7 cellular contexts compared by ENCODE assay signal in the genomic region with DNA sequence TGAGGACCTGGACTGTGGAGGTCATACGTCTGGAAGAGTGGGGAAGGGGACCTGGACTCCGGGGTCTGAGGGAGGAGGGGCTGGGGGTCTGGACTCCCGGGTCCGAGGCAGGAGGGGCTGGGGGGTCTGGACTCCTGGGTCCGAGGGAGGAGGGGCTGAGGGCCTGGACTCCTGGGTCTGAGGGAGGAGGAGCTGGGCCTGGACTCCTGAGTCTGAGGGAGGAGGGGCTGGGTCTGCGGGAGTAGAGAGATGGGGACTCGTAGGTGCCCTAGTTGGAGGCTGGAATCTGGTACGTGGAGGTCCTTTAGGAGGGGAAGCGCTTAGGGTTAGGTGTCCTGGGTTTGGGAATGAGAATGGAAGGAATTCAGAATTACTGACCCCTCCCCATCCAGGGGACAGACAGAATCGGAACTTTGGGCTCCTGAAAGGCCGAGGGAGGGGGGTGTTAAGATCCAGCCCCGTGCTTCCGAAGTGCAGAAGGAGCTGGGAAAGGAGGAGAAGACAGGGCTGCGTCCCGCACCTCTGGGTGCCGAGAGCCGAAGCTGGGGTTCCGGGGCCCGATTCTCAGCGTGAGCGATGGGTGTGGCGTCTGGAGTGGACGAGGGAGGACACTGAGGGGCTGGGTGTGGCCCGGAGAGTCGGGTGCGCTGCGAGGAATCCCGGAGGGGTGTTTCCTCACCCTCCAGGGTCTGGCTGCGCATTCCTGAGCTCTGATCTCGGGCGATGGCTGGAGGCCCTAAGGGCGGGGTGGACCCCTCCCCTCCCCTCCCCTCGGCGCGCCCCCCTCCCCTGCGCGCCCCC. TPM values are rescaled to one million over a fixed set of nuclear protein-coding genes. Genes with fewer than 3 reads are reported as not detected.
DNase-seq lines count a peak whose midpoint lies in the region; TF ChIP-seq lines count a peak whose summit lies in the region.

No MANE protein-coding gene starts in this region.

- CTCF ChIA-PET in HEK293T (lab: Yijun Ruan, JAX), result interaction anchor here (0.6 to 1.1 kb wide), 2 partner anchors 156 to 797 kb away, joined by 3 read pairs; no protein-coding TSS in a partner anchor

- peak overlapping the region; percentile 48; the same call in 1 of the 2 replicates for H3K27ac ChIP-seq in SK-N-MC

- H3K36me3 ChIP-seq in SK-N-MC (ENCODE audit: insufficient read depth, low read length), result no peaks in the 10 kb centered on the region
- peaks cover under 1% of the 10 kb centered on the region for H3K36me3 ChIP-seq in kidney epithelial cell (ENCODE audit: control insufficient read depth, insufficient read depth, low read length)

- POLR2A ChIA-PET in HEK293T (lab: Yijun Ruan, JAX), result interaction anchor here (0.8 to 2.6 kb wide), 4 partner anchors 9 to 112 kb away, joined by 3 to 39 read pairs (median 6); no protein-coding TSS in a partner anchor

- H3K4me3 ChIP-seq in SK-N-MC, result peak overlapping the region; percentile 80
- peak overlapping the region; percentile 88 to 97 for H3K4me3 ChIP-seq in cardiac fibroblast (replicated peaks in 1 of 2; ENCODE audit: low read depth in 2 of 2, low read length in 2 of 2)
- H3K4me3 ChIP-seq in kidney epithelial cell (ENCODE audit: low read depth, low read length), result peak overlapping the region; percentile 77

- H3K9me3 ChIP-seq in SK-N-MC (ENCODE audit: low read depth, low read length), result no peaks in the 10 kb centered on the region

- TF ChIP-seq CTCF in cardiac fibroblast (IDR thresholded peaks at IDR 0.05; ENCODE audit: low read depth, low read length) (no peak), kidney epithelial cell (IDR thresholded peaks at IDR 0.05; ENCODE audit: insufficient read depth, low read length, poor library complexity, severe bottlenecking) (no peak)

- no peaks in the 10 kb centered on the region for H3K27me3 ChIP-seq in kidney epithelial cell (ENCODE audit: control insufficient read depth, insufficient read depth, low read length)

- DNase-seq in H4 (ENCODE audit: low spot score) (peak; percentile 62), SK-N-MC (ENCODE audit: low read depth, low spot score) (no peak), cardiac fibroblast (ENCODE audit: low read depth in 2 of 2) (peak; percentile 68 to 78), kidney epithelial cell (ENCODE audit: low read depth) (no peak), HEK293T (ENCODE audit: extremely low spot score) (no peak), inferior parietal cortex (ENCODE audit: extremely low spot score) (no peak)
- DNase-seq in stimulated activated CD4-positive, alpha-beta T cell treated with anti-CD3 and anti-CD28 coated beads, Interleukin-2, amount 100 ng/mL, for 24 hours, result peak; percentile 44 to 51

- peak overlapping the region; percentile 77 for H3K9ac ChIP-seq in SK-N-MC (ENCODE audit: insufficient read length)

TF ChIP-seq in HEK293T, 16 proteins besides CTCF, POLR2A, EP300 and RAD21:
- TF ChIP-seq FOXA1 (IDR thresholded peaks at IDR 0.05) (no peak), HDGF (IDR thresholded peaks at IDR 0.05; ENCODE audit: borderline replicate concordance) (no peak), FOXK2 (IDR thresholded peaks at IDR 0.05) (no peak), LEF1 (IDR thresholded peaks at IDR 0.05; ENCODE audit: borderline replicate concordance) (no peak)

RNA-seq across cellular contexts. Expression of a gene that starts 0.6 kb away (rescaled TPM):
- 4.8 and 17.3 TPM in 2 replicates for total RNA-seq in H4 (2014; rRNA removed; shearing (Covaris generic))
- 54.0 and 70.0 TPM in 2 replicates for total RNA-seq in kidney epithelial cell

RNA-seq across cellular contexts. Expression of a gene that starts 13.7 kb away (rescaled TPM):
- not detected in 2 replicates for total RNA-seq in H4 (2014; rRNA removed; shearing (Covaris generic))
- total RNA-seq in kidney epithelial cell, result 0.13 TPM in 1 of 2 replicates, not detected in the other

RNA-seq across cellular contexts. Expression of a gene that starts 40.8 kb away (rescaled TPM):
- not detected in 2 replicates for total RNA-seq in H4 (2014; rRNA removed; shearing (Covaris generic))
- not detected in 2 replicates for total RNA-seq in kidney epithelial cell

RNA-seq across cellular contexts. Expression of a gene that starts 44.2 kb away (rescaled TPM):
- 0.31 and 0.37 TPM in 2 replicates for total RNA-seq in H4 (2014; rRNA removed; shearing (Covaris generic))
- not detected in 2 replicates for total RNA-seq in kidney epithelial cell

Comparison
In these comparisons a context has a peak if more than half of its experiments do, and no peak if none do; other contexts are left out.
1. DNase-seq: peak in H4 (single experiment), cardiac fibroblast (2 of 2) and stimulated activated CD4-positive, alpha-beta T cell treated with anti-CD3 and anti-CD28 coated beads, Interleukin-2, amount 100 ng/mL, for 24 hours (2 of 2); none in SK-N-MC (single experiment), kidney epithelial cell (single experiment), HEK293T (single experiment) and inferior parietal cortex (single experiment).
2. Peak in every context shown above with its lines, with median percentiles within 50 percentile points of each other: H3K4me3 ChIP-seq.